In genomic region chrX:25166145-25166544, GRCh38 we compare ENCODE assay signal across 21 cellular contexts.
DNase-seq lines count a peak whose midpoint lies in the region; ATAC-seq, FAIRE-seq and TF ChIP-seq lines count a peak whose summit lies in the region.
"Had no signal": no experiment of that assay in that cellular context is flagged by ENCODE, and none has a peak within 500 bp of the region (broad histone marks: within the 10 kb centered on the region; RNA-seq: fewer than 3 reads in every experiment).

No MANE protein-coding gene starts in this region.

- intact Hi-C loops in IMR-90 (cut with micrococcal nuclease) (no loop called here), K562 (cut with micrococcal nuclease) (no loop called here)

- H2AK9ac ChIP-seq in IMR-90 (replicated peaks; ENCODE audit: low read depth, low read length, poor library complexity) = no peak overlapping the region

- H3K27ac ChIP-seq in A549 (no peak overlapping the region), IMR-90 (ENCODE audit: insufficient read depth, low read length) (no peak overlapping the region), K562 (ENCODE audit: extremely low read depth, low read depth, low read length) (no peak overlapping the region), SK-N-SH (ENCODE audit: low read depth in 2 of 2, low read length in 1 of 2) (no peak overlapping the region)
- H3K27ac ChIP-seq: BLaER1 treated with 17β-estradiol and CSF1 and Interleukin-3, amounts not matched to agents 10 nM and 100 nM; C4-2B had no signal

- no peak overlapping the region for H2BK120ac ChIP-seq in IMR-90 (ENCODE audit: low read depth, low read length)

- WGBS in A549 (ENCODE audit: missing lambda C conversion rate) = 1% methylated on average over 4 of the region's 4 CpGs
- no CpG with 5 or more reads among the region's 4 CpGs for WGBS in IMR-90 (ENCODE audit: extremely low coverage in 2 of 2, insufficient read length in 1 of 2), 2 experiments
- 0% methylated on average over 3 of the region's 4 CpGs for WGBS in K562 (ENCODE audit: insufficient coverage, low coverage, missing lambda C conversion rate)
- WGBS in SK-N-SH (ENCODE audit: low lambda C conversion rate) = 16% methylated on average over 4 of the region's 4 CpGs

- no peak overlapping the region for H3K56ac ChIP-seq in IMR-90 (ENCODE audit: extremely low read depth, insufficient read depth, low read length)

- no peaks in the 10 kb centered on the region for H3K36me3 ChIP-seq in IMR-90 (ENCODE audit: control insufficient read depth, insufficient read depth, low read length)
- H3K36me3 ChIP-seq in K562 (ENCODE audit: control insufficient read depth, insufficient read depth, low read length) = no peaks in the 10 kb centered on the region
- H3K36me3 ChIP-seq in SK-N-SH (replicated peaks in 1 of 2; ENCODE audit: control insufficient read depth in 1 of 2, insufficient read depth in 2 of 2, low read length in 1 of 2) = no peaks in the 10 kb centered on the region
- H3K36me3 ChIP-seq: BLaER1 treated with 17β-estradiol and CSF1 and Interleukin-3, amounts not matched to agents 10 nM and 100 nM had no signal

- ATAC-seq in A549 = no peak
- no peak for ATAC-seq in IMR-90 (ENCODE audit: low read depth)
- ATAC-seq in K562 = no peak
- ATAC-seq: CD8-positive, alpha-beta T cell had no signal

- no peak overlapping the region for H2AK5ac ChIP-seq in IMR-90 (ENCODE audit: low read depth, low read length)

- H3F3A ChIP-seq in SK-N-SH (replicated peaks; ENCODE audit: insufficient read depth) = no peaks in the 10 kb centered on the region

- BruUV-seq in IMR-90 (replicated peaks; lab: Mats Ljungman, UMichigan) (no TSS peak), K562 (replicated peaks; lab: Mats Ljungman, UMichigan) (no TSS peak)

- H3K9me3 ChIP-seq in A549 = no peaks in the 10 kb centered on the region
- no peaks in the 10 kb centered on the region for H3K9me3 ChIP-seq in IMR-90 (ENCODE audit: control insufficient read depth, insufficient read depth, low read length)
- no peaks in the 10 kb centered on the region for H3K9me3 ChIP-seq in K562 (replicated peaks; ENCODE audit: control insufficient read depth, insufficient read depth, low read depth, low read length)
- no peaks in the 10 kb centered on the region for H3K9me3 ChIP-seq in SK-N-SH
- H3K9me3 ChIP-seq: BLaER1 treated with 17β-estradiol and CSF1 and Interleukin-3, amounts not matched to agents 10 nM and 100 nM; Caco-2 had no signal

- no peak for DNase-seq in A549 (ENCODE audit: low read depth in 1 of 2, low spot score in 1 of 2)
- no peak for DNase-seq in IMR-90
- DNase-seq in K562 (ENCODE audit: extremely low read depth in 1 of 4, low spot score in 3 of 4) = no peak
- DNase-seq in pons (ENCODE audit: low spot score) = no peak
- DNase-seq in NCI-H510A treated with DMSO at 0.1 percent for 48 hours (lab: John Stamatoyannopoulos, UW) = no peak
- DNase-seq in SK-N-SH = no peak
- DNase-seq: 8988T; AML-193; Caco-2; Calu3; CD4-positive, alpha-beta T cell; CD8-positive, alpha-beta T cell; DMS79 treated with DMSO at 0.1 percent for 48 hours; GF-D8 had no signal

- peak; percentile 32 for FAIRE-seq in A549 (lab: Jason Lieb, UNC)
- FAIRE-seq in K562 (lab: Jason Lieb, UNC) = no peak
- FAIRE-seq: A204.1, D721Med, G401.6, GM12891, GM19239 had no signal

- no peaks in the 10 kb centered on the region for H3K4me1 ChIP-seq in A549
- H3K4me1 ChIP-seq in IMR-90 (ENCODE audit: control insufficient read depth, insufficient read depth, low read length) = no peaks in the 10 kb centered on the region
- H3K4me1 ChIP-seq in K562 (replicated peaks in 1 of 2; ENCODE audit: control insufficient read depth in 2 of 2, insufficient read depth in 2 of 2, low read length in 2 of 2) = no peaks in the 10 kb centered on the region
- H3K4me1 ChIP-seq in SK-N-SH (ENCODE audit: control insufficient read depth in 1 of 2, insufficient read depth in 2 of 2, low read depth in 1 of 2, low read length in 1 of 2) = no peaks in the 10 kb centered on the region
- H3K4me1 ChIP-seq: Caco-2 had no signal

- H2BK5ac ChIP-seq in IMR-90 (ENCODE audit: low read depth, low read length, poor library complexity, severe bottlenecking) = no peak overlapping the region

- no peak overlapping the region for H3K4ac ChIP-seq in IMR-90 (ENCODE audit: low read depth, low read length)

- dilution Hi-C loops in IMR-90 (cut with HindIII; ENCODE audit: low sequenced_read_pairs, unreplicated experiment) = no loop called here

- TF ChIP-seq CTCF in A549 (IDR thresholded peaks at IDR 0.05) (no peak), IMR-90 (conservative IDR thresholded peaks at IDR 0.05; ENCODE audit: low read depth, low read length) (no peak), K562 (IDR thresholded peaks at IDR 0.05 in 2 of 3, conservative IDR thresholded peaks at IDR 0.05 in 1 of 3; ENCODE audit: insufficient read depth in 2 of 3, low read depth in 1 of 3, low read length in 3 of 3) (no peak), SK-N-SH (IDR thresholded peaks at IDR 0.05) (no peak)

- H3K9me2 ChIP-seq in SK-N-SH = no peaks in the 10 kb centered on the region

- H2AFZ ChIP-seq in IMR-90 (replicated peaks; ENCODE audit: low read length, poor library complexity) (no peak overlapping the region), K562 (ENCODE audit: low read depth, low read length) (no peak overlapping the region), SK-N-SH (ENCODE audit: low read depth) (no peak overlapping the region)

- CTCF ChIA-PET in A549 (lab: Yijun Ruan, JAX) = no interaction called here
- CTCF ChIA-PET in IMR-90 (lab: Yijun Ruan, JAX) = interaction anchor here (1.1 kb wide), 1 partner anchor 12 kb away, joined by 3 read pairs; no protein-coding TSS in a partner anchor
- CTCF ChIA-PET in K562 (lab: Yijun Ruan, JAX; ENCODE audit: low intra/inter-chr PET ratio) = no interaction called here
- CTCF ChIA-PET in SK-N-SH (lab: Yijun Ruan, JAX) = interaction anchor here (4.4 kb wide), 1 partner anchor 22 kb away, joined by 17 read pairs; no protein-coding TSS in a partner anchor

- no peak overlapping the region for H2BK20ac ChIP-seq in IMR-90 (ENCODE audit: low read depth, low read length)

- no peaks in the 10 kb centered on the region for H3K79me2 ChIP-seq in K562 (ENCODE audit: control insufficient read depth, insufficient read depth, low read length)
- H3K79me2 ChIP-seq in SK-N-SH (ENCODE audit: insufficient read depth) = no peaks in the 10 kb centered on the region

- no peak overlapping the region for H3K23ac ChIP-seq in IMR-90 (ENCODE audit: low read depth, low read length)

- no peak overlapping the region for H4K5ac ChIP-seq in IMR-90 (ENCODE audit: low read depth, low read length)

- H3K9me1 ChIP-seq in IMR-90 (ENCODE audit: insufficient read depth, low read length) (no peaks in the 10 kb centered on the region), K562 (ENCODE audit: control insufficient read depth, insufficient read depth, low read length) (no peaks in the 10 kb centered on the region)

- H3K4me2 ChIP-seq in A549 (no peak overlapping the region), IMR-90 (ENCODE audit: low read depth, low read length) (no peak overlapping the region), K562 (ENCODE audit: insufficient read depth, low read length) (no peak overlapping the region), SK-N-SH (no peak overlapping the region)
- H3K4me2 ChIP-seq: BLaER1 treated with 17β-estradiol and CSF1 and Interleukin-3, amounts not matched to agents 10 nM and 100 nM had no signal

- no peak overlapping the region for H4K8ac ChIP-seq in IMR-90 (ENCODE audit: low read depth in 2 of 2, low read length in 2 of 2)

- no peak overlapping the region for H3K14ac ChIP-seq in IMR-90 (replicated peaks; ENCODE audit: low read depth, low read length)

- TF ChIP-seq POLR2A in A549 (IDR thresholded peaks at IDR 0.05; ENCODE audit: low read length) (no peak), IMR-90 (IDR thresholded peaks at IDR 0.05; ENCODE audit: low read depth, low read length) (no peak), K562 (conservative IDR thresholded peaks at IDR 0.05) (no peak)

- H3K4me3 ChIP-seq in A549 (no peak overlapping the region), IMR-90 (ENCODE audit: insufficient read depth, low read depth, low read length) (no peak overlapping the region), K562 (no peak overlapping the region), SK-N-SH (ENCODE audit: low read depth in 2 of 2, low read length in 1 of 2) (no peak overlapping the region)
- H3K4me3 ChIP-seq: BLaER1 treated with 17β-estradiol and CSF1 and Interleukin-3, amounts not matched to agents 10 nM and 100 nM had no signal

- in situ Hi-C loops in IMR-90 (cut with MboI; ENCODE audit: low sequenced_read_pairs) (no loop called here), K562 (cut with MboI) (no loop called here)

- H4K20me1 ChIP-seq in IMR-90 (ENCODE audit: insufficient read depth, low read length) = no peaks in the 10 kb centered on the region
- H4K20me1 ChIP-seq in K562 (replicated peaks; ENCODE audit: control insufficient read depth, insufficient read depth, low read length) = no peaks in the 10 kb centered on the region
- no peaks in the 10 kb centered on the region for H4K20me1 ChIP-seq in SK-N-SH (ENCODE audit: insufficient read depth)

- H3K27me3 ChIP-seq in IMR-90 (ENCODE audit: control insufficient read depth, insufficient read depth, low read length) (no peaks in the 10 kb centered on the region; the same call in 1 of the 2 replicates), K562 (ENCODE audit: control insufficient read depth in 2 of 2, insufficient read depth in 2 of 2, low read length in 2 of 2) (no peaks in the 10 kb centered on the region), SK-N-SH (ENCODE audit: insufficient read depth) (no peaks in the 10 kb centered on the region)

- no peak overlapping the region for H4K91ac ChIP-seq in IMR-90 (ENCODE audit: insufficient read depth, low read depth, low read length)

- H2BK15ac ChIP-seq in IMR-90 (ENCODE audit: low read depth, low read length) = no peak overlapping the region

- TF ChIP-seq EP300 in A549 (IDR thresholded peaks at IDR 0.05) = no peak
- no peak for TF ChIP-seq EP300 in K562 (IDR thresholded peaks at IDR 0.05; ENCODE audit: low read length)
- TF ChIP-seq EP300 in SK-N-SH (IDR thresholded peaks at IDR 0.05; ENCODE audit: borderline replicate concordance in 1 of 2, low read depth in 1 of 2, low read length in 1 of 2) = no peak

- H3K9ac ChIP-seq in IMR-90 (ENCODE audit: low read depth, low read length) (no peak overlapping the region), K562 (ENCODE audit: insufficient read depth in 1 of 2, low read depth in 2 of 2, low read length in 2 of 2) (no peak overlapping the region), SK-N-SH (no peak overlapping the region)
- H3K9ac ChIP-seq: BLaER1 treated with 17β-estradiol and CSF1 and Interleukin-3, amounts not matched to agents 10 nM and 100 nM had no signal

- POLR2A ChIA-PET in A549 (lab: Yijun Ruan, JAX) = no interaction called here
- POLR2A ChIA-PET in IMR-90 (lab: Charles Lee; ENCODE audit: unreplicated experiment) = no interaction called here
- POLR2A ChIA-PET in K562 (lab: Yijun Ruan, JAX) = no interaction called here
- POLR2A ChIA-PET in SK-N-SH (lab: Yijun Ruan, JAX) = no interaction called here

- no peak for TF ChIP-seq RAD21 in A549 (conservative IDR thresholded peaks at IDR 0.05 in 1 of 2, IDR thresholded peaks at IDR 0.05 in 1 of 2)
- no peak for TF ChIP-seq RAD21 in IMR-90 (IDR thresholded peaks at IDR 0.05; ENCODE audit: low read length)
- no peak for TF ChIP-seq RAD21 in K562 (CRISPR knock-in tag; conservative IDR thresholded peaks at IDR 0.05 in 1 of 2, IDR thresholded peaks at IDR 0.05 in 1 of 2)
- no peak for TF ChIP-seq RAD21 in SK-N-SH (IDR thresholded peaks at IDR 0.05; ENCODE audit: low read length)

- H3K79me1 ChIP-seq in IMR-90 (ENCODE audit: low read depth in 1 of 2, low read length in 2 of 2) = no peaks in the 10 kb centered on the region

- H3K18ac ChIP-seq in IMR-90 (ENCODE audit: low read depth, low read length) = no peak overlapping the region

Comparison
In these comparisons a context has a peak if more than half of its experiments do, and no peak if none do; other contexts are left out.
1. CTCF ChIA-PET loops: an anchor here in IMR-90 (1.1 kb wide) and SK-N-SH (4.4 kb wide); none called in A549 and K562.
2. Of the 35 proteins assayed by ChIP-seq in both K562 and A549: peak only in K562: none; only in A549: MAFK; in both: none; in neither: 34.